Comparison of ENCODE assay signal across 11 cellular contexts in the genomic region with DNA sequence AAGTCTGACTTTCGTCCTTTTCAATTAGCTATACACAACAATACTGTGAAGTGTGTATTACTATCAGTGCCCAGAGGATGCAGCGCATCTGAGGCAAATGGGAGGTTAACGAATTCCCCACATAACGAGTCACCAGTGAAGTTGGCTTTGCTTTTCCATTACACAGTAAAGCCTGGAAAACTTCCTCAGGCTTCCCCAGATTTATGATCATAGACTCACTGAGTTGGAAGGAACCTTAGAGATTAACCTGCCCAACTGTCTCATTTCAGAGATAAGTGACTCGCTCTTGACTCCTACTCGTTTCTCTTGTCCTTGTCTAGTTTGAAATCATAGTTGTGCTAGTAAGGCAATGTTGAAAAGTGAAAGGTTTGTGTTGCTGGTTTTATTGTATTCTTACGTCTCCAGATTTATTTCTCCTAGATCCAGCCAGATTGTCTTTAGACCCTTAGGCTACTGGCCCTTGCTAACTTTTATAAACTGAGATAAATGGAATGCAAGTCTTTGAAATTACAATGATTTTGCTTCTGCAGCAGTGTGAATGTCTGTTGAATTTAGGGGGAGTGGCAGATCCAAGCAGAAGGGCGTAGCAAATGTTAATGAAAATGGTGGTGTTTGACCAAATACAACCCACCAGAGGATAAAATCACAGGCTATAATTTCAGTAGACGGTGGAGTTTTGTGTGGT. TPM values are rescaled to one million over a fixed set of nuclear protein-coding genes. Genes with fewer than 3 reads are reported as not detected.
A peak's percentile ranks its signal among the peaks of the same experiment; 100 is the strongest.
DNase-seq lines count a peak whose midpoint lies in the region; ATAC-seq, FAIRE-seq and TF ChIP-seq lines count a peak whose summit lies in the region.
"Had no signal": no experiment of that assay in that cellular context is flagged by ENCODE, and none has a peak within 500 bp of the region (broad histone marks: within the 10 kb centered on the region; RNA-seq: fewer than 3 reads in every experiment).

No MANE protein-coding gene starts in this region.

- TF ChIP-seq CTCF in left ventricle myocardium inferior (IDR thresholded peaks at IDR 0.05; ENCODE audit: borderline replicate concordance) (no peak), kidney (IDR thresholded peaks at IDR 0.05; ENCODE audit: borderline replicate concordance, extremely low read depth, insufficient read depth) (no peak)

- no peaks in the 10 kb centered on the region for H3K27me3 ChIP-seq in neuronal stem cell (ENCODE audit: control insufficient read depth in 3 of 3, insufficient read depth in 3 of 3, low read depth in 1 of 3, low read length in 3 of 3)
- H3K27me3 ChIP-seq in left ventricle myocardium inferior (ENCODE audit: low read depth): no peaks in the 10 kb centered on the region
- H3K27me3 ChIP-seq: gastroesophageal sphincter had no signal

- no peaks in the 10 kb centered on the region for H3K9me3 ChIP-seq in neuronal stem cell (replicated peaks in 1 of 2; ENCODE audit: control insufficient read depth in 2 of 2, insufficient read depth in 1 of 2, low read depth in 1 of 2, low read length in 2 of 2)
- no peaks in the 10 kb centered on the region for H3K9me3 ChIP-seq in left ventricle myocardium inferior (replicated peaks)
- no peaks in the 10 kb centered on the region for H3K9me3 ChIP-seq in kidney (ENCODE audit: control insufficient read depth in 1 of 2, low read length in 2 of 2)
- H3K9me3 ChIP-seq: gastroesophageal sphincter had no signal

- no peak overlapping the region for H3K9ac ChIP-seq in neuronal stem cell (ENCODE audit: low read depth, low read length, poor library complexity)
- no peak overlapping the region for H3K9ac ChIP-seq in kidney (ENCODE audit: low read length in 2 of 2)

- no peak overlapping the region for H2AK5ac ChIP-seq in neuronal stem cell (ENCODE audit: low read depth, low read length)

- no peak overlapping the region for H3K4me3 Mint-ChIP-seq in activated naive CD8-positive, alpha-beta T cell treated with anti-CD3 and anti-CD28 coated beads, Interleukin-2, amount 10 ng/mL, durations not matched to agents 7 days and 5 days

- H4K91ac ChIP-seq in neuronal stem cell (ENCODE audit: low read depth, low read length, poor library complexity): no peak overlapping the region

- H2BK15ac ChIP-seq in neuronal stem cell (ENCODE audit: low read length): no peak overlapping the region

- DNase-seq in NCI-H82 (lab: John Stamatoyannopoulos, UW) (peak; percentile 39), NCI-H82 treated with DMSO at 0.1 percent for 48 hours (lab: John Stamatoyannopoulos, UW; ENCODE audit: unreplicated experiment) (no peak), LoVo (ENCODE audit: low spot score) (peak; percentile 41), neuronal stem cell (ENCODE audit: low spot score) (no peak), left ventricle myocardium inferior (no peak), activated gamma-delta T cell (lab: John Stamatoyannopoulos, UW) (no peak), kidney (no peak)
- DNase-seq in activated naive CD8-positive, alpha-beta T cell treated with anti-CD3 and anti-CD28 coated beads, Interleukin-2, amount 10 ng/mL, durations not matched to agents 7 days and 5 days: no peak
- DNase-seq: anterior cingulate cortex, NCI-H2171 treated with DMSO at 0.1 percent for 48 hours had no signal

- H3K27ac ChIP-seq in neuronal stem cell (replicated peaks; ENCODE audit: low read length) (no peak overlapping the region), left ventricle myocardium inferior (replicated peaks) (no peak overlapping the region), kidney (ENCODE audit: low read depth in 2 of 2, low read length in 2 of 2) (no peak overlapping the region)
- H3K27ac ChIP-seq: gastroesophageal sphincter had no signal

- no peaks in the 10 kb centered on the region for H3K36me3 Mint-ChIP-seq in activated naive CD8-positive, alpha-beta T cell treated with anti-CD3 and anti-CD28 coated beads, Interleukin-2, amount 10 ng/mL, durations not matched to agents 7 days and 5 days

- no peak for FAIRE-seq in kidney (lab: Jason Lieb, UNC)

- peak overlapping the region; percentile 2 for H2AFZ ChIP-seq in neuronal stem cell (ENCODE audit: low read length)

- no peak overlapping the region for H3K18ac ChIP-seq in neuronal stem cell (ENCODE audit: low read length)

- H2BK5ac ChIP-seq in neuronal stem cell (ENCODE audit: low read length): no peak overlapping the region

- H3K4me3 ChIP-seq in neuronal stem cell (ENCODE audit: low read length in 2 of 2) (no peak overlapping the region), left ventricle myocardium inferior (no peak overlapping the region), kidney (ENCODE audit: low read length in 2 of 2) (no peak overlapping the region)
- H3K4me3 ChIP-seq: gastroesophageal sphincter had no signal

- no peak overlapping the region for H4K8ac ChIP-seq in neuronal stem cell (ENCODE audit: low read depth, low read length)

- H3K27ac Mint-ChIP-seq in activated naive CD8-positive, alpha-beta T cell treated with anti-CD3 and anti-CD28 coated beads, Interleukin-2, amount 10 ng/mL, durations not matched to agents 7 days and 5 days: no peak overlapping the region

- intact Hi-C loops in left ventricle myocardium inferior (cut with micrococcal nuclease) (no loop called here), kidney (cut with DNase I) (no loop called here)

- no peaks in the 10 kb centered on the region for H3K79me1 ChIP-seq in neuronal stem cell (ENCODE audit: low read depth, low read length)

- H3K23ac ChIP-seq in neuronal stem cell (ENCODE audit: low read depth, low read length, poor library complexity): no peak overlapping the region

- no peak overlapping the region for H3K4ac ChIP-seq in neuronal stem cell (ENCODE audit: low read length)

- no peak overlapping the region for H3K14ac ChIP-seq in neuronal stem cell (ENCODE audit: low read length)

- H2BK12ac ChIP-seq in neuronal stem cell (ENCODE audit: low read length): no peak overlapping the region

- H3K36me3 ChIP-seq in neuronal stem cell (replicated peaks in 1 of 2; ENCODE audit: control insufficient read depth in 2 of 2, insufficient read depth in 2 of 2, low read length in 2 of 2): no peaks in the 10 kb centered on the region
- no peaks in the 10 kb centered on the region for H3K36me3 ChIP-seq in left ventricle myocardium inferior
- H3K36me3 ChIP-seq in kidney (ENCODE audit: control insufficient read depth in 1 of 2, insufficient read depth in 2 of 2, low read length in 2 of 2): no peaks in the 10 kb centered on the region
- H3K36me3 ChIP-seq: gastroesophageal sphincter had no signal

- H3K9me3 Mint-ChIP-seq in activated naive CD8-positive, alpha-beta T cell treated with anti-CD3 and anti-CD28 coated beads, Interleukin-2, amount 10 ng/mL, durations not matched to agents 7 days and 5 days: no peaks in the 10 kb centered on the region

- POLR2A ChIA-PET in activated naive CD8-positive, alpha-beta T cell treated with anti-CD3 and anti-CD28 coated beads, Interleukin-2, amount 10 ng/mL, durations not matched to agents 7 days and 5 days (lab: Charles Lee): no interaction called here

- H3K4me1 Mint-ChIP-seq in activated naive CD8-positive, alpha-beta T cell treated with anti-CD3 and anti-CD28 coated beads, Interleukin-2, amount 10 ng/mL, durations not matched to agents 7 days and 5 days: peaks cover 38% of the 10 kb centered on the region

- no peak overlapping the region for H2BK120ac ChIP-seq in neuronal stem cell (ENCODE audit: low read depth, low read length)

- no CpG with 5 or more reads among the region's 9 CpGs for WGBS in neuronal stem cell (ENCODE audit: extremely low coverage in 2 of 2, insufficient read length in 2 of 2, insufficient replicate concordance in 1 of 2), 2 donors

- H3K4me1 ChIP-seq in neuronal stem cell (ENCODE audit: control insufficient read depth in 2 of 2, insufficient read depth in 1 of 2, low read depth in 1 of 2, low read length in 2 of 2) (peaks cover 0 to 5% of the 10 kb centered on the region in 2 donors), left ventricle myocardium inferior (no peaks in the 10 kb centered on the region), kidney (ENCODE audit: control insufficient read depth in 1 of 2, insufficient read depth in 1 of 2, low read depth in 1 of 2, low read length in 2 of 2) (no peaks in the 10 kb centered on the region)
- H3K4me1 ChIP-seq: gastroesophageal sphincter had no signal

- H3K27me3 Mint-ChIP-seq in activated naive CD8-positive, alpha-beta T cell treated with anti-CD3 and anti-CD28 coated beads, Interleukin-2, amount 10 ng/mL, durations not matched to agents 7 days and 5 days: no peaks in the 10 kb centered on the region

- H3K4me2 ChIP-seq in neuronal stem cell (ENCODE audit: insufficient read depth, low read length, poor library complexity, severe bottlenecking): no peak overlapping the region

- peak; percentile 35 for ATAC-seq in activated naive CD8-positive, alpha-beta T cell treated with anti-CD3 and anti-CD28 coated beads, Interleukin-2, amount 10 ng/mL, durations not matched to agents 7 days and 5 days (ENCODE audit: low read depth)
- ATAC-seq: gastroesophageal sphincter had no signal

RNA-seq across cellular contexts. Expression of a gene that starts 17.3 kb away (rescaled TPM):
- total RNA-seq in activated naive CD8-positive, alpha-beta T cell treated with anti-CD3 and anti-CD28 coated beads, Interleukin-2, amount 10 ng/mL, durations not matched to agents 7 days and 5 days: 100 to 1,000 TPM; 124 to 138 TPM
- 19.5 TPM for polyA plus RNA-seq in neuronal stem cell (2013, experiment 1 of 2)
- polyA plus RNA-seq in neuronal stem cell (2013, experiment 2 of 2): 19.0 TPM
- total RNA-seq in left ventricle myocardium inferior: 54.9 TPM
- total RNA-seq in kidney: 51.6 TPM
- polyA plus RNA-seq in kidney (ENCODE audit: insufficient read depth, low read depth, low replicate concordance): 14.2 TPM

Comparison
In these comparisons a context has a peak if more than half of its experiments do, and no peak if none do; other contexts are left out.
1. DNase-seq: peak in NCI-H82 (single experiment) and LoVo (single experiment); none in NCI-H82 treated with DMSO at 0.1 percent for 48 hours (single experiment), activated naive CD8-positive, alpha-beta T cell treated with anti-CD3 and anti-CD28 coated beads, Interleukin-2, amount 10 ng/mL, durations not matched to agents 7 days and 5 days (single experiment), neuronal stem cell (single experiment), left ventricle myocardium inferior (single experiment), activated gamma-delta T cell (single experiment) and kidney (single experiment).